Comparison of ENCODE assay signal across 1 cellular context in the genomic region with DNA sequence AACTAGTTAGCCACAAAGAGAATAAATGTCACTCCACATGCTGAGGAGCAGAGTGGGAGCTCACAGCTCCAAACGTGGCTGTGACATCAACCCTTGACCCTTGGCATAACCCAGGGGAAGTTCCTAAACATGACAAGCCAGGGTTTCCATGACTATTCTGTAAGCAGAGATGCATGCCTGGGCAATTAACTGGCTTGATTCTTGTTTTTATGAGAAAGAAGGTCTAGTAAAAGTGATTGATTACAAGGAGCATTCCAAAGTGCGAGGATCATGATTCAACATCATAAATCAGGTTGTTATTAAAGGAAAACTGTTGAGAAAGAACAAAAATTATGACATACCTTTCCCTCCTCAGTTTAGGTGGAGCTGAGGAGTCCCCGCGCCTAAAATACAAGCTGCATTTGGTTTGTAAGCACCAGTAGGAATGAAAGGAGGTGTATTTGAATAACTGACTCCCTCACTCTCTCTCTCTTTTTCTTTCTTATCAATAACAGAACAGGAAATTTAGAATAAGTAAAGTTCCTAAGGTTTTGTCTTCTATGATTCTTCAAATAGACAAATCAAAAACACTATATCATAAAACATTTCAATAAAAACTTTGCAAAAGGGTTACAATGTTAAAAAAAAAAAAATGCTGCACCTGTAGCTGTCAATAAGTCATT.
TF ChIP-seq lines count a peak whose summit lies in the region.

No MANE protein-coding gene starts in this region.

TF ChIP-seq in HEK293, 187 proteins besides CTCF, POLR2A, EP300 and RAD21 (continued from another document and continues in another):
- TF ChIP-seq, protein P1, sequence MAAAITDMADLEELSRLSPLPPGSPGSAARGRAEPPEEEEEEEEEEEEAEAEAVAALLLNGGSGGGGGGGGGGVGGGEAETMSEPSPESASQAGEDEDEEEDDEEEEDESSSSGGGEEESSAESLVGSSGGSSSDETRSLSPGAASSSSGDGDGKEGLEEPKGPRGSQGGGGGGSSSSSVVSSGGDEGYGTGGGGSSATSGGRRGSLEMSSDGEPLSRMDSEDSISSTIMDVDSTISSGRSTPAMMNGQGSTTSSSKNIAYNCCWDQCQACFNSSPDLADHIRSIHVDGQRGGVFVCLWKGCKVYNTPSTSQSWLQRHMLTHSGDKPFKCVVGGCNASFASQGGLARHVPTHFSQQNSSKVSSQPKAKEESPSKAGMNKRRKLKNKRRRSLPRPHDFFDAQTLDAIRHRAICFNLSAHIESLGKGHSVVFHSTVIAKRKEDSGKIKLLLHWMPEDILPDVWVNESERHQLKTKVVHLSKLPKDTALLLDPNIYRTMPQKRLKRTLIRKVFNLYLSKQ (tag by site-specific recombination; IDR thresholded peaks at IDR 0.05; ENCODE audit: borderline replicate concordance), result no peak
- TF ChIP-seq, protein P2, sequence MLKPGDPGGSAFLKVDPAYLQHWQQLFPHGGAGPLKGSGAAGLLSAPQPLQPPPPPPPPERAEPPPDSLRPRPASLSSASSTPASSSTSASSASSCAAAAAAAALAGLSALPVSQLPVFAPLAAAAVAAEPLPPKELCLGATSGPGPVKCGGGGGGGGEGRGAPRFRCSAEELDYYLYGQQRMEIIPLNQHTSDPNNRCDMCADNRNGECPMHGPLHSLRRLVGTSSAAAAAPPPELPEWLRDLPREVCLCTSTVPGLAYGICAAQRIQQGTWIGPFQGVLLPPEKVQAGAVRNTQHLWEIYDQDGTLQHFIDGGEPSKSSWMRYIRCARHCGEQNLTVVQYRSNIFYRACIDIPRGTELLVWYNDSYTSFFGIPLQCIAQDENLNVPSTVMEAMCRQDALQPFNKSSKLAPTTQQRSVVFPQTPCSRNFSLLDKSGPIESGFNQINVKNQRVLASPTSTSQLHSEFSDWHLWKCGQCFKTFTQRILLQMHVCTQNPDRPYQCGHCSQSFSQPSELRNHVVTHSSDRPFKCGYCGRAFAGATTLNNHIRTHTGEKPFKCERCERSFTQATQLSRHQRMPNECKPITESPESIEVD (tag by site-specific recombination; IDR thresholded peaks at IDR 0.05), result peak; percentile 99
- TF ChIP-seq ZNF600 (tag by site-specific recombination; IDR thresholded peaks at IDR 0.05), result peak; percentile 93
- TF ChIP-seq BCL11A (tag by site-specific recombination; IDR thresholded peaks at IDR 0.05; ENCODE audit: low read depth), result peak; percentile 92
- TF ChIP-seq TRIM28 (IDR thresholded peaks at IDR 0.05; ENCODE audit: borderline replicate concordance, low read length), result peak; percentile 6; the same call in 1 of the 2 replicates
- TF ChIP-seq ZNF23 (tag by site-specific recombination; IDR thresholded peaks at IDR 0.05; ENCODE audit: borderline replicate concordance), result no peak
- no peak for TF ChIP-seq ZNF404 (tag by site-specific recombination; IDR thresholded peaks at IDR 0.05)
- no peak for TF ChIP-seq ZNF341 (tag by site-specific recombination; IDR thresholded peaks at IDR 0.05; ENCODE audit: low read depth)
- no peak for TF ChIP-seq ZNF239 (tag by site-specific recombination; IDR thresholded peaks at IDR 0.05)
- TF ChIP-seq, protein P3, sequence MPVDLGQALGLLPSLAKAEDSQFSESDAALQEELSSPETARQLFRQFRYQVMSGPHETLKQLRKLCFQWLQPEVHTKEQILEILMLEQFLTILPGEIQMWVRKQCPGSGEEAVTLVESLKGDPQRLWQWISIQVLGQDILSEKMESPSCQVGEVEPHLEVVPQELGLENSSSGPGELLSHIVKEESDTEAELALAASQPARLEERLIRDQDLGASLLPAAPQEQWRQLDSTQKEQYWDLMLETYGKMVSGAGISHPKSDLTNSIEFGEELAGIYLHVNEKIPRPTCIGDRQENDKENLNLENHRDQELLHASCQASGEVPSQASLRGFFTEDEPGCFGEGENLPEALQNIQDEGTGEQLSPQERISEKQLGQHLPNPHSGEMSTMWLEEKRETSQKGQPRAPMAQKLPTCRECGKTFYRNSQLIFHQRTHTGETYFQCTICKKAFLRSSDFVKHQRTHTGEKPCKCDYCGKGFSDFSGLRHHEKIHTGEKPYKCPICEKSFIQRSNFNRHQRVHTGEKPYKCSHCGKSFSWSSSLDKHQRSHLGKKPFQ (tag by site-specific recombination; IDR thresholded peaks at IDR 0.05), result peak; percentile 82
- TF ChIP-seq ZBTB21 (tag by site-specific recombination; IDR thresholded peaks at IDR 0.05), result peak; percentile 50; the same call in 1 of the 2 replicates
- TF ChIP-seq ZNF391 (tag by site-specific recombination; IDR thresholded peaks at IDR 0.05; ENCODE audit: borderline replicate concordance, low read depth), result peak; percentile 97; the same call in 1 of the 2 replicates
- no peak for TF ChIP-seq ZNF140 (tag by site-specific recombination; IDR thresholded peaks at IDR 0.05)
- TF ChIP-seq, protein P4, sequence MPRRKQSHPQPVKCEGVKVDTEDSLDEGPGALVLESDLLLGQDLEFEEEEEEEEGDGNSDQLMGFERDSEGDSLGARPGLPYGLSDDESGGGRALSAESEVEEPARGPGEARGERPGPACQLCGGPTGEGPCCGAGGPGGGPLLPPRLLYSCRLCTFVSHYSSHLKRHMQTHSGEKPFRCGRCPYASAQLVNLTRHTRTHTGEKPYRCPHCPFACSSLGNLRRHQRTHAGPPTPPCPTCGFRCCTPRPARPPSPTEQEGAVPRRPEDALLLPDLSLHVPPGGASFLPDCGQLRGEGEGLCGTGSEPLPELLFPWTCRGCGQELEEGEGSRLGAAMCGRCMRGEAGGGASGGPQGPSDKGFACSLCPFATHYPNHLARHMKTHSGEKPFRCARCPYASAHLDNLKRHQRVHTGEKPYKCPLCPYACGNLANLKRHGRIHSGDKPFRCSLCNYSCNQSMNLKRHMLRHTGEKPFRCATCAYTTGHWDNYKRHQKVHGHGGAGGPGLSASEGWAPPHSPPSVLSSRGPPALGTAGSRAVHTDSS (tag by site-specific recombination; IDR thresholded peaks at IDR 0.05), result peak; percentile 48; the same call in 1 of the 2 replicates
- TF ChIP-seq, protein P5, sequence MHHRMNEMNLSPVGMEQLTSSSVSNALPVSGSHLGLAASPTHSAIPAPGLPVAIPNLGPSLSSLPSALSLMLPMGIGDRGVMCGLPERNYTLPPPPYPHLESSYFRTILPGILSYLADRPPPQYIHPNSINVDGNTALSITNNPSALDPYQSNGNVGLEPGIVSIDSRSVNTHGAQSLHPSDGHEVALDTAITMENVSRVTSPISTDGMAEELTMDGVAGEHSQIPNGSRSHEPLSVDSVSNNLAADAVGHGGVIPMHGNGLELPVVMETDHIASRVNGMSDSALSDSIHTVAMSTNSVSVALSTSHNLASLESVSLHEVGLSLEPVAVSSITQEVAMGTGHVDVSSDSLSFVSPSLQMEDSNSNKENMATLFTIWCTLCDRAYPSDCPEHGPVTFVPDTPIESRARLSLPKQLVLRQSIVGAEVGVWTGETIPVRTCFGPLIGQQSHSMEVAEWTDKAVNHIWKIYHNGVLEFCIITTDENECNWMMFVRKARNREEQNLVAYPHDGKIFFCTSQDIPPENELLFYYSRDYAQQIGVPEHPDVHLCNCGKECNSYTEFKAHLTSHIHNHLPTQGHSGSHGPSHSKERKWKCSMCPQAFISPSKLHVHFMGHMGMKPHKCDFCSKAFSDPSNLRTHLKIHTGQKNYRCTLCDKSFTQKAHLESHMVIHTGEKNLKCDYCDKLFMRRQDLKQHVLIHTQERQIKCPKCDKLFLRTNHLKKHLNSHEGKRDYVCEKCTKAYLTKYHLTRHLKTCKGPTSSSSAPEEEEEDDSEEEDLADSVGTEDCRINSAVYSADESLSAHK (tag by site-specific recombination; IDR thresholded peaks at IDR 0.05), result peak; percentile 93
- TF ChIP-seq ZNF121 (tag by site-specific recombination; IDR thresholded peaks at IDR 0.05), result no peak
- TF ChIP-seq, protein P6, sequence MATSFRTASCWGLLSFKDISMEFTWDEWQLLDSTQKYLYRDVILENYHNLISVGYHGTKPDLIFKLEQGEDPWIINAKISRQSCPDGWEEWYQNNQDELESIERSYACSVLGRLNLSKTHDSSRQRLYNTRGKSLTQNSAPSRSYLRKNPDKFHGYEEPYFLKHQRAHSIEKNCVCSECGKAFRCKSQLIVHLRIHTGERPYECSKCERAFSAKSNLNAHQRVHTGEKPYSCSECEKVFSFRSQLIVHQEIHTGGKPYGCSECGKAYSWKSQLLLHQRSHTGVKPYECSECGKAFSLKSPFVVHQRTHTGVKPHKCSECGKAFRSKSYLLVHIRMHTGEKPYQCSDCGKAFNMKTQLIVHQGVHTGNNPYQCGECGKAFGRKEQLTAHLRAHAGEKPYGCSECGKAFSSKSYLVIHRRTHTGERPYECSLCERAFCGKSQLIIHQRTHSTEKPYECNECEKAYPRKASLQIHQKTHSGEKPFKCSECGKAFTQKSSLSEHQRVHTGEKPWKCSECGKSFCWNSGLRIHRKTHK (tag by site-specific recombination; IDR thresholded peaks at IDR 0.05), result no peak
- TF ChIP-seq YY2 (tag by site-specific recombination; IDR thresholded peaks at IDR 0.05), result no peak
- TF ChIP-seq, protein P7, sequence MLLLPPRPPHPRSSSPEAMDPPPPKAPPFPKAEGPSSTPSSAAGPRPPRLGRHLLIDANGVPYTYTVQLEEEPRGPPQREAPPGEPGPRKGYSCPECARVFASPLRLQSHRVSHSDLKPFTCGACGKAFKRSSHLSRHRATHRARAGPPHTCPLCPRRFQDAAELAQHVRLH (tag by site-specific recombination; IDR thresholded peaks at IDR 0.05), result peak; percentile 98
- TF ChIP-seq ZNF37A (tag by site-specific recombination; IDR thresholded peaks at IDR 0.05), result no peak
- peak; percentile 96 for TF ChIP-seq GLI2 (tag by site-specific recombination; IDR thresholded peaks at IDR 0.05; ENCODE audit: borderline replicate concordance, low read depth)
- peak; percentile 99 for TF ChIP-seq IKZF3 (tag by site-specific recombination; IDR thresholded peaks at IDR 0.05)
- no peak for TF ChIP-seq ZNF114 (tag by site-specific recombination; IDR thresholded peaks at IDR 0.05)
- TF ChIP-seq ZBTB1 (tag by site-specific recombination; IDR thresholded peaks at IDR 0.05), result peak; percentile 80; the same call in 1 of the 2 replicates
- peak; percentile 83; the same call in 1 of the 2 replicates for TF ChIP-seq MZF1 (tag by site-specific recombination; IDR thresholded peaks at IDR 0.05; ENCODE audit: borderline replicate concordance)
- peak; percentile 13; the same call in 1 of the 2 replicates for TF ChIP-seq ZNF426 (tag by site-specific recombination; IDR thresholded peaks at IDR 0.05)
- no peak for TF ChIP-seq ZNF335 (tag by site-specific recombination; conservative IDR thresholded peaks at IDR 0.05)
- TF ChIP-seq ZNF433 (tag by site-specific recombination; IDR thresholded peaks at IDR 0.05; ENCODE audit: low read depth), result no peak
- no peak for TF ChIP-seq ZNF571 (tag by site-specific recombination; IDR thresholded peaks at IDR 0.05)
- TF ChIP-seq ZNF654 (tag by site-specific recombination; IDR thresholded peaks at IDR 0.05; ENCODE audit: low read depth), result peak; percentile 15; the same call in 1 of the 2 replicates
- TF ChIP-seq, protein P8, sequence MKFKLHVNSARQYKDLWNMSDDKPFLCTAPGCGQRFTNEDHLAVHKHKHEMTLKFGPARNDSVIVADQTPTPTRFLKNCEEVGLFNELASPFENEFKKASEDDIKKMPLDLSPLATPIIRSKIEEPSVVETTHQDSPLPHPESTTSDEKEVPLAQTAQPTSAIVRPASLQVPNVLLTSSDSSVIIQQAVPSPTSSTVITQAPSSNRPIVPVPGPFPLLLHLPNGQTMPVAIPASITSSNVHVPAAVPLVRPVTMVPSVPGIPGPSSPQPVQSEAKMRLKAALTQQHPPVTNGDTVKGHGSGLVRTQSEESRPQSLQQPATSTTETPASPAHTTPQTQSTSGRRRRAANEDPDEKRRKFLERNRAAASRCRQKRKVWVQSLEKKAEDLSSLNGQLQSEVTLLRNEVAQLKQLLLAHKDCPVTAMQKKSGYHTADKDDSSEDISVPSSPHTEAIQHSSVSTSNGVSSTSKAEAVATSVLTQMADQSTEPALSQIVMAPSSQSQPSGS (tag by site-specific recombination; IDR thresholded peaks at IDR 0.05; ENCODE audit: low read depth), result peak; percentile 91
- peak; percentile 57; the same call in 1 of the 2 replicates for TF ChIP-seq ZBTB17 (tag by site-specific recombination; IDR thresholded peaks at IDR 0.05)
- TF ChIP-seq, protein P9, sequence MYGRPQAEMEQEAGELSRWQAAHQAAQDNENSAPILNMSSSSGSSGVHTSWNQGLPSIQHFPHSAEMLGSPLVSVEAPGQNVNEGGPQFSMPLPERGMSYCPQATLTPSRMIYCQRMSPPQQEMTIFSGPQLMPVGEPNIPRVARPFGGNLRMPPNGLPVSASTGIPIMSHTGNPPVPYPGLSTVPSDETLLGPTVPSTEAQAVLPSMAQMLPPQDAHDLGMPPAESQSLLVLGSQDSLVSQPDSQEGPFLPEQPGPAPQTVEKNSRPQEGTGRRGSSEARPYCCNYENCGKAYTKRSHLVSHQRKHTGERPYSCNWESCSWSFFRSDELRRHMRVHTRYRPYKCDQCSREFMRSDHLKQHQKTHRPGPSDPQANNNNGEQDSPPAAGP (tag by site-specific recombination; IDR thresholded peaks at IDR 0.05), result peak; percentile 94
- TF ChIP-seq WT1 (tag by site-specific recombination; IDR thresholded peaks at IDR 0.05), result peak; percentile 84
- no peak for TF ChIP-seq ZNF248 (tag by site-specific recombination; IDR thresholded peaks at IDR 0.05)
- no peak; the same call in 1 of the 2 replicates for TF ChIP-seq TCF7L2 (IDR thresholded peaks at IDR 0.05; ENCODE audit: borderline replicate concordance, low read depth, low read length)
- TF ChIP-seq ZNF585B (tag by site-specific recombination; IDR thresholded peaks at IDR 0.05), result no peak
- peak; percentile 78; the same call in 1 of the 2 replicates for TF ChIP-seq ZNF394 (tag by site-specific recombination; IDR thresholded peaks at IDR 0.05; ENCODE audit: borderline replicate concordance)
- peak; percentile 51; the same call in 1 of the 2 replicates for TF ChIP-seq YY1 (tag by site-specific recombination; IDR thresholded peaks at IDR 0.05)
